Comparison of ENCODE assay signal across 15 cellular contexts in genomic region chr16:1377406-1378010, GRCh38. TPM values are rescaled to one million over a fixed set of nuclear protein-coding genes. Genes with fewer than 3 reads are reported as not detected.
DNase-seq lines count a peak whose midpoint lies in the region; ATAC-seq and TF ChIP-seq lines count a peak whose summit lies in the region.
"Had no signal": no experiment of that assay in that cellular context is flagged by ENCODE, and none has a peak within 500 bp of the region (broad histone marks: within the 10 kb centered on the region; RNA-seq: fewer than 3 reads in every experiment).

No MANE protein-coding gene starts in this region.

- H3K9me3 Mint-ChIP-seq in activated naive CD8-positive, alpha-beta T cell treated with anti-CD3 and anti-CD28 coated beads, Interleukin-2, amount 10 ng/mL, durations not matched to agents 7 days and 5 days, result no peaks in the 10 kb centered on the region
- no peaks in the 10 kb centered on the region for H3K9me3 Mint-ChIP-seq in nephron

- peak overlapping the region; percentile 58 for H3K27ac Mint-ChIP-seq in activated naive CD8-positive, alpha-beta T cell treated with anti-CD3 and anti-CD28 coated beads, Interleukin-2, amount 10 ng/mL, durations not matched to agents 7 days and 5 days
- H3K27ac Mint-ChIP-seq in nephron, result no peak overlapping the region

- H3K36me3 ChIP-seq in BLaER1 treated with 17β-estradiol and CSF1 and Interleukin-3, amounts not matched to agents 10 nM and 100 nM, result peaks cover 20 to 62% (median 42%) of the 10 kb centered on the region in 11 experiments
- peaks cover 0 to 7% of the 10 kb centered on the region in 2 experiments; a peak in 1 of 4 replicates for H3K36me3 ChIP-seq in HCT116 (ENCODE audit: control insufficient read depth in 1 of 2, insufficient read depth in 2 of 2, low read length in 2 of 2)
- peaks cover 30% of the 10 kb centered on the region for H3K36me3 ChIP-seq in effector memory CD4-positive, alpha-beta T cell (ENCODE audit: control insufficient read depth, insufficient read depth, low read length)
- no peaks in the 10 kb centered on the region for H3K36me3 ChIP-seq in ovary
- H3K36me3 ChIP-seq: prostate gland had no signal

- no peaks in the 10 kb centered on the region for H3K9me2 ChIP-seq in HCT116 (ENCODE audit: insufficient read depth)

- no peak for TF ChIP-seq POLR2A in HCT116 (IDR thresholded peaks at IDR 0.05; ENCODE audit: borderline replicate concordance, extremely low read depth, insufficient read depth, insufficient read length)
- no peak for TF ChIP-seq POLR2A in ovary (IDR thresholded peaks at IDR 0.05)

- BruUV-seq in HCT116 (replicated peaks; lab: Mats Ljungman, UMichigan), result no TSS peak

- no peaks in the 10 kb centered on the region for H3K27me3 ChIP-seq in BLaER1 treated with 17β-estradiol and CSF1 and Interleukin-3, amounts not matched to agents 10 nM and 100 nM
- no peaks in the 10 kb centered on the region for H3K27me3 ChIP-seq in HCT116 (ENCODE audit: insufficient read depth, low read length)
- H3K27me3 ChIP-seq in effector memory CD4-positive, alpha-beta T cell (replicated peaks; ENCODE audit: control insufficient read depth, insufficient read depth, low read length, poor library complexity, severe bottlenecking), result no peaks in the 10 kb centered on the region
- H3K27me3 ChIP-seq in ovary, result no peaks in the 10 kb centered on the region

- H3K9ac ChIP-seq in BLaER1 treated with 17β-estradiol and CSF1 and Interleukin-3, amounts not matched to agents 10 nM and 100 nM, result peak overlapping the region in 5 of 11 experiments; percentile 94 to 99 (median 96); a peak in 8 of 22 replicates
- H3K9ac ChIP-seq in HCT116 (ENCODE audit: low read length), result peak overlapping the region; percentile 100

- DNase-seq in HCT116 (ENCODE audit: low read depth, low spot score) (no peak), NCI-H1092 treated with DMSO at 0.1 percent for 48 hours (lab: John Stamatoyannopoulos, UW) (no peak), ovary (no peak)
- no peak for DNase-seq in activated naive CD8-positive, alpha-beta T cell treated with anti-CD3 and anti-CD28 coated beads, Interleukin-2, amount 10 ng/mL, durations not matched to agents 7 days and 5 days
- DNase-seq in effector memory CD4-positive, alpha-beta T cell, result no peak
- no peak for DNase-seq in effector CD8-positive, alpha-beta T cell (lab: John Stamatoyannopoulos, UW)
- DNase-seq: activated effector memory CD4-positive, alpha-beta T cell treated with Interleukin-2 at 50 U/mL for 16 hours; foreskin fibroblast; left colon; NCI-H2029 treated with DMSO at 0.1 percent for 48 hours; stimulated activated CD4-positive, alpha-beta T cell treated with anti-CD3 and anti-CD28 coated beads, Interleukin-4, amount 100 ng/mL, for 4 hours had no signal

- H3K4me3 Mint-ChIP-seq in activated naive CD8-positive, alpha-beta T cell treated with anti-CD3 and anti-CD28 coated beads, Interleukin-2, amount 10 ng/mL, durations not matched to agents 7 days and 5 days, result no peak overlapping the region
- H3K4me3 Mint-ChIP-seq in nephron, result peak overlapping the region in 2 of 3 experiments; percentile 64 to 77

- ATAC-seq in HCT116, result no peak
- ATAC-seq in activated naive CD8-positive, alpha-beta T cell treated with anti-CD3 and anti-CD28 coated beads, Interleukin-2, amount 10 ng/mL, durations not matched to agents 7 days and 5 days (ENCODE audit: low read depth), result no peak
- ATAC-seq: left colon had no signal

- TF ChIP-seq RAD21 in HCT116 (IDR thresholded peaks at IDR 0.05; ENCODE audit: low read depth), result no peak

- no peaks in the 10 kb centered on the region for H3K27me3 Mint-ChIP-seq in activated naive CD8-positive, alpha-beta T cell treated with anti-CD3 and anti-CD28 coated beads, Interleukin-2, amount 10 ng/mL, durations not matched to agents 7 days and 5 days
- H3K27me3 Mint-ChIP-seq in nephron (ENCODE audit: low read depth), result peaks cover 15% of the 10 kb centered on the region

- H3K27ac ChIP-seq in BLaER1 treated with 17β-estradiol and CSF1 and Interleukin-3, amounts not matched to agents 10 nM and 100 nM, result peak overlapping the region in 5 of 11 experiments; percentile 97 to 99 (median 99); a peak in 5 of 22 replicates
- H3K27ac ChIP-seq in HCT116 (ENCODE audit: low read depth, low read length) (0 out of 2 replicates have a peak overlapping the region, but pooled peaks have one; percentile 42), ovary (no peak overlapping the region)
- no peak overlapping the region for H3K27ac ChIP-seq in effector memory CD4-positive, alpha-beta T cell (ENCODE audit: insufficient read depth, low read length, poor library complexity, severe bottlenecking)
- H3K27ac ChIP-seq: coronary artery, prostate gland had no signal

- TF ChIP-seq CTCF in HCT116 (IDR thresholded peaks at IDR 0.05 in 2 of 3, conservative IDR thresholded peaks at IDR 0.05 in 1 of 3; ENCODE audit: borderline replicate concordance in 1 of 3, insufficient read depth in 1 of 3, low read depth in 2 of 3, low read length in 2 of 3) (no peak), nephron (IDR thresholded peaks at IDR 0.05; ENCODE audit: unreplicated experiment in 3 of 3) (no peak), ovary (IDR thresholded peaks at IDR 0.05) (no peak)

- intact Hi-C loops in HCT116 (cut with micrococcal nuclease), result no loop called here
- intact Hi-C loops in ovary (cut with DNase I), result no loop called here

- H3K36me3 Mint-ChIP-seq in activated naive CD8-positive, alpha-beta T cell treated with anti-CD3 and anti-CD28 coated beads, Interleukin-2, amount 10 ng/mL, durations not matched to agents 7 days and 5 days, result peaks cover 3% of the 10 kb centered on the region
- peaks cover 4% of the 10 kb centered on the region for H3K36me3 Mint-ChIP-seq in nephron (ENCODE audit: low read depth)

- H2AFZ ChIP-seq in HCT116 (ENCODE audit: low read depth, low read length, poor library complexity, severe bottlenecking), result no peak overlapping the region

- CTCF ChIA-PET in HCT116 (lab: Charles Lee), result interaction anchor here (1.2 to 1.4 kb wide), 2 partner anchors 12 to 14 kb away, joined by 3 to 4 read pairs; no protein-coding TSS in a partner anchor

- peaks cover 13% of the 10 kb centered on the region for H3K4me1 Mint-ChIP-seq in activated naive CD8-positive, alpha-beta T cell treated with anti-CD3 and anti-CD28 coated beads, Interleukin-2, amount 10 ng/mL, durations not matched to agents 7 days and 5 days
- H3K4me1 Mint-ChIP-seq in nephron, result peaks cover 13% of the 10 kb centered on the region

- POLR2A ChIA-PET in HCT116 (lab: Charles Lee), result no interaction called here
- POLR2A ChIA-PET in activated naive CD8-positive, alpha-beta T cell treated with anti-CD3 and anti-CD28 coated beads, Interleukin-2, amount 10 ng/mL, durations not matched to agents 7 days and 5 days (lab: Charles Lee), result no interaction called here

- peaks cover 15 to 28% (median 24%) of the 10 kb centered on the region in 10 experiments for H3K4me1 ChIP-seq in BLaER1 treated with 17β-estradiol and CSF1 and Interleukin-3, amounts not matched to agents 10 nM and 100 nM
- H3K4me1 ChIP-seq in HCT116 (ENCODE audit: control insufficient read depth in 1 of 2, insufficient read depth in 2 of 2, low read length in 2 of 2), result peaks cover 12 to 19% of the 10 kb centered on the region in 2 experiments
- H3K4me1 ChIP-seq in effector memory CD4-positive, alpha-beta T cell (ENCODE audit: control insufficient read depth, insufficient read depth, low read length, poor library complexity, severe bottlenecking), result peaks cover 9% of the 10 kb centered on the region
- H3K4me1 ChIP-seq in ovary (ENCODE audit: insufficient read depth), result peaks cover 5% of the 10 kb centered on the region
- H3K4me1 ChIP-seq: prostate gland had no signal

- peak overlapping the region in 1 of 10 experiments; percentile 71; a peak in 1 of 20 replicates for H3K4me3 ChIP-seq in BLaER1 treated with 17β-estradiol and CSF1 and Interleukin-3, amounts not matched to agents 10 nM and 100 nM
- H3K4me3 ChIP-seq in HCT116 (replicated peaks in 1 of 2; ENCODE audit: low read depth in 1 of 2, low read length in 2 of 2), result peak overlapping the region in 1 of 2 experiments; percentile 89; a peak in 1 of 4 replicates
- H3K4me3 ChIP-seq in effector memory CD4-positive, alpha-beta T cell (ENCODE audit: insufficient read depth, low read depth, low read length, poor library complexity, severe bottlenecking), result no peak overlapping the region
- H3K4me3 ChIP-seq in ovary, result no peak overlapping the region
- H3K4me3 ChIP-seq: coronary artery, prostate gland had no signal

- no peak for TF ChIP-seq EP300 in ovary (IDR thresholded peaks at IDR 0.05)

- peaks cover 34% of the 10 kb centered on the region for H3K79me2 ChIP-seq in HCT116 (ENCODE audit: insufficient read depth, low read length)

- peak overlapping the region in 10 of 11 experiments; percentile 89 to 100 (median 96); a peak in 17 of 22 replicates for H3K4me2 ChIP-seq in BLaER1 treated with 17β-estradiol and CSF1 and Interleukin-3, amounts not matched to agents 10 nM and 100 nM
- H3K4me2 ChIP-seq in HCT116 (ENCODE audit: low read length), result peak overlapping the region; percentile 98

- WGBS in ovary, 3 donors, result 89 to 91% (median 89%) methylated on average over 10 of the region's 10 CpGs

- RAD21 ChIA-PET in HCT116 (lab: Charles Lee; ENCODE audit: low non-redundant PET in 1 of 2, low total read pairs in 2 of 2, uncharacterized antibody in 2 of 2, unreplicated experiment in 2 of 2), result no interaction called here

- peaks cover 43 to 63% (median 55%) of the 10 kb centered on the region in 11 experiments; a peak in 21 of 22 replicates for H4K20me1 ChIP-seq in BLaER1 treated with 17β-estradiol and CSF1 and Interleukin-3, amounts not matched to agents 10 nM and 100 nM
- H4K20me1 ChIP-seq in HCT116 (ENCODE audit: insufficient read depth), result no peaks in the 10 kb centered on the region

- no peaks in the 10 kb centered on the region for H3K9me3 ChIP-seq in BLaER1 treated with 17β-estradiol and CSF1 and Interleukin-3, amounts not matched to agents 10 nM and 100 nM (replicated peaks in 1 of 11)
- H3K9me3 ChIP-seq in HCT116 (ENCODE audit: control insufficient read depth in 1 of 2, insufficient read depth in 1 of 2, low read depth in 1 of 2, low read length in 2 of 2) (no peaks in the 10 kb centered on the region), ovary (no peaks in the 10 kb centered on the region)
- H3K9me3 ChIP-seq in effector memory CD4-positive, alpha-beta T cell (ENCODE audit: control insufficient read depth, low read length), result no peaks in the 10 kb centered on the region
- H3K9me3 ChIP-seq: prostate gland had no signal

RNA-seq across cellular contexts. Expression of gene GNPTG, which starts 25.8 kb away (rescaled TPM):
- total RNA-seq in HCT116 (2021; ENCODE audit: unreplicated experiment) (35.2 TPM), ovary (10 to 100 TPM; 47.8 to 68.1 (median 55.4) TPM)
- polyA plus RNA-seq in HCT116 (2012), result 31.4 and 34.6 TPM in 2 replicates
- 10 to 100 TPM; 43.2 to 46.5 TPM for total RNA-seq in activated naive CD8-positive, alpha-beta T cell treated with anti-CD3 and anti-CD28 coated beads, Interleukin-2, amount 10 ng/mL, durations not matched to agents 7 days and 5 days
- polyA plus RNA-seq in ovary, result 10 to 100 TPM; 26.0 to 67.8 TPM

RNA-seq across cellular contexts. Expression of gene TSR3, which starts 25.8 kb away (rescaled TPM):
- 52.7 TPM for total RNA-seq in HCT116 (2021; ENCODE audit: unreplicated experiment)
- 40.4 and 42.8 TPM in 2 replicates for polyA plus RNA-seq in HCT116 (2012)
- total RNA-seq in activated naive CD8-positive, alpha-beta T cell treated with anti-CD3 and anti-CD28 coated beads, Interleukin-2, amount 10 ng/mL, durations not matched to agents 7 days and 5 days, result 10 to 100 TPM; 43.8 to 44.2 TPM
- total RNA-seq in ovary, result 10 to 100 TPM; 28.6 to 74.6 (median 41.5) TPM
- polyA plus RNA-seq in ovary, result 10 to 100 TPM in 1 of 2 donors, 1 to 10 TPM in 1; 6.3 to 40.7 TPM

RNA-seq across cellular contexts. Expression of gene UNKL, which starts 37.0 kb away (rescaled TPM):
- 24.9 TPM for total RNA-seq in HCT116 (2021; ENCODE audit: unreplicated experiment)
- polyA plus RNA-seq in HCT116 (2012), result 12.3 and 14.9 TPM in 2 replicates
- total RNA-seq in activated naive CD8-positive, alpha-beta T cell treated with anti-CD3 and anti-CD28 coated beads, Interleukin-2, amount 10 ng/mL, durations not matched to agents 7 days and 5 days, result 10 to 100 TPM; 60.4 to 68.7 TPM
- 10 to 100 TPM; 13.3 to 39.8 (median 32.5) TPM for total RNA-seq in ovary
- polyA plus RNA-seq in ovary, result 10 to 100 TPM in 1 of 2 donors, 1 to 10 TPM in 1; 7.0 to 44.8 TPM

RNA-seq across cellular contexts. Expression of gene UQCC4, which starts 43.0 kb away (rescaled TPM):
- total RNA-seq in HCT116 (2021; ENCODE audit: unreplicated experiment) (22.6 TPM), ovary (10 to 100 TPM; 10.1 to 18.6 (median 15.8) TPM)
- polyA plus RNA-seq in HCT116 (2012), result 25.2 and 26.8 TPM in 2 replicates
- 10 to 100 TPM; 14.0 to 15.0 TPM for total RNA-seq in activated naive CD8-positive, alpha-beta T cell treated with anti-CD3 and anti-CD28 coated beads, Interleukin-2, amount 10 ng/mL, durations not matched to agents 7 days and 5 days
- polyA plus RNA-seq in ovary, result 10 to 100 TPM in 1 of 2 donors, 1 to 10 TPM in 1; 4.0 to 17.5 TPM

RNA-seq across cellular contexts. Expression of gene BAIAP3, which starts 44.1 kb away (rescaled TPM):
- total RNA-seq in HCT116 (2021; ENCODE audit: unreplicated experiment), result 44.7 TPM
- 37.2 and 44.8 TPM in 2 replicates for polyA plus RNA-seq in HCT116 (2012)
- 10 to 100 TPM; 27.4 to 31.2 TPM for total RNA-seq in activated naive CD8-positive, alpha-beta T cell treated with anti-CD3 and anti-CD28 coated beads, Interleukin-2, amount 10 ng/mL, durations not matched to agents 7 days and 5 days
- 10 to 100 TPM in 1 of 7 donors, 1 to 10 TPM in 5, under 1 TPM in 1; 0.25 to 26.1 (median 2.6) TPM for total RNA-seq in ovary
- under 1 TPM; 0.25 to 0.63 TPM for polyA plus RNA-seq in ovary
